ENCODE assay signal across 7 cellular contexts in the genomic region with DNA sequence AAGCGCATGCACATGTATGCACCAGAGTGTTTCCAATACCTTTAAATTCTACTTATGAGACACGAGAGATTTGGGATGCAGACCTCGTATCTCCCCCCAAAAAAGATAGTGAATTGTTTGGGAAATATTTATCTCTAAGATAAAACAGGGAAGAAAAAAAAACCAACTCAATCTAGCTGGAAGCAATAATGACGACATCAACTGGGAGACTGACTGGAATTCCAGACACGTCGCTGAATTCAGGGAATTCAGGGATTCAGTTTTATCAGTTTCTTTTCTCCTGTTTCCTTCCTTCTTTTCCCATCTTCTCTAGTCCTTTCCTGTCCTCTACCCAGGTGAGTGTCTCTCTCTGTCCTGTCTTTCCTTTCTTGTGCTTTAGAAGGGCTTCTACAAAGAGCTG.
"Had no signal": no experiment of that assay in that cellular context is flagged by ENCODE, and none has a peak within 500 bp of the region (broad histone marks: within the 10 kb centered on the region; RNA-seq: fewer than 3 reads in every experiment).

No MANE protein-coding gene starts in this region.

- H3K4me3 Mint-ChIP-seq: GM23338, HFFc6 had no signal

- H3K27ac ChIP-seq: HL-60 had no signal

- H3K9me3 ChIP-seq: HAP-1 had no signal

- DNase-seq: H7, HFFc6, IMR-90 had no signal

- H3K27ac Mint-ChIP-seq: GM23338, HFFc6 had no signal

- H3K4me1 ChIP-seq: HAP-1 had no signal

- H3K4me2 ChIP-seq: GM23338 had no signal

- H3K4me3 ChIP-seq: GM23338, HAP-1, K562 had no signal

- H3K36me3 ChIP-seq: HAP-1 had no signal
